13 cellular contexts compared by ENCODE assay signal in genomic region chr12:15580431-15580830, GRCh38.
DNase-seq lines count a peak whose midpoint lies in the region; ATAC-seq lines count a peak whose summit lies in the region.
"Had no signal": no experiment of that assay in that cellular context is flagged by ENCODE, and none has a peak within 500 bp of the region (broad histone marks: within the 10 kb centered on the region; RNA-seq: fewer than 3 reads in every experiment).

No MANE protein-coding gene starts in this region.

- no peak overlapping the region for H3K27ac Mint-ChIP-seq in activated naive CD4-positive, alpha-beta T cell treated with anti-CD3 and anti-CD28 coated beads, Interleukin-2, amount 50 U/mL, for 72 hours

- ATAC-seq in activated naive CD4-positive, alpha-beta T cell treated with anti-CD3 and anti-CD28 coated beads, Interleukin-2, amount 50 U/mL, for 72 hours, result peak; percentile 47 to 58
- ATAC-seq in HG03097 (IDR thresholded peaks at IDR 0.05; ENCODE audit: low FRiP score, unreplicated experiment) (no peak), HG03457 (IDR thresholded peaks at IDR 0.05; ENCODE audit: unreplicated experiment) (no peak)
- ATAC-seq: gastrocnemius medialis had no signal

- peak in 5 of 6 experiments; percentile 11 to 69 (median 29) for DNase-seq in stimulated activated naive CD4-positive, alpha-beta T cell (lab: John Stamatoyannopoulos, UW)
- no peak for DNase-seq in stimulated activated naive CD4-positive, alpha-beta T cell treated with Interleukin-2 at 50 U/mL for 16 hours (lab: John Stamatoyannopoulos, UW)
- DNase-seq in NCI-H748 treated with DMSO at 0.1 percent for 48 hours (lab: John Stamatoyannopoulos, UW) (peak; percentile 20), putamen (ENCODE audit: low spot score) (no peak)
- DNase-seq in activated naive CD4-positive, alpha-beta T cell treated with anti-CD3 and anti-CD28 coated beads, Interleukin-2, amount 50 U/mL, for 72 hours (ENCODE audit: low spot score in 2 of 2), result no peak
- no peak for DNase-seq in activated effector memory CD4-positive, alpha-beta T cell treated with anti-CD3 and anti-CD28 coated beads, Interleukin-2, amount 50 U/mL, for 16 hours
- DNase-seq: activated CD8-positive, alpha-beta memory T cell treated with anti-CD3 and anti-CD28 coated beads, Interleukin-2, amount 50 U/mL, for 48 hours; dorsolateral prefrontal cortex; gastrocnemius medialis; NCI-H2171 treated with DMSO at 0.1 percent for 48 hours; T1000 had no signal

- H3K9me3 Mint-ChIP-seq in activated naive CD4-positive, alpha-beta T cell treated with anti-CD3 and anti-CD28 coated beads, Interleukin-2, amount 50 U/mL, for 72 hours, result peaks cover 5% of the 10 kb centered on the region in 2 donors

- H3K36me3 Mint-ChIP-seq in activated naive CD4-positive, alpha-beta T cell treated with anti-CD3 and anti-CD28 coated beads, Interleukin-2, amount 50 U/mL, for 72 hours, result peaks cover 6 to 31% of the 10 kb centered on the region in 2 donors

Comparison
In these comparisons a context has a peak if more than half of its experiments do, and no peak if none do; other contexts are left out.
1. DNase-seq: peak in stimulated activated naive CD4-positive, alpha-beta T cell (5 of 6) and NCI-H748 treated with DMSO at 0.1 percent for 48 hours (single experiment); none in stimulated activated naive CD4-positive, alpha-beta T cell treated with Interleukin-2 at 50 U/mL for 16 hours (single experiment), activated naive CD4-positive, alpha-beta T cell treated with anti-CD3 and anti-CD28 coated beads, Interleukin-2, amount 50 U/mL, for 72 hours (0 of 2), activated effector memory CD4-positive, alpha-beta T cell treated with anti-CD3 and anti-CD28 coated beads, Interleukin-2, amount 50 U/mL, for 16 hours (single experiment) and putamen (single experiment).
2. ATAC-seq: peak in activated naive CD4-positive, alpha-beta T cell treated with anti-CD3 and anti-CD28 coated beads, Interleukin-2, amount 50 U/mL, for 72 hours (2 of 2); none in HG03097 (single experiment) and HG03457 (single experiment).